In genomic region chr20:8008733-8009132, GRCh38 we compare ENCODE assay signal across 2 cellular contexts.
TF ChIP-seq lines count a peak whose summit lies in the region.

No MANE protein-coding gene starts in this region.

TF ChIP-seq in A549, 52 proteins besides CTCF, POLR2A, EP300 and RAD21:
- TF ChIP-seq NPAS2 (CRISPR knock-in tag; IDR thresholded peaks at IDR 0.05; ENCODE audit: borderline replicate concordance) (no peak), MAFK (IDR thresholded peaks at IDR 0.05; ENCODE audit: partially characterized antibody) (peak; percentile 97), SMC3 (IDR thresholded peaks at IDR 0.05) (no peak), FOSB (CRISPR knock-in tag; IDR thresholded peaks at IDR 0.05) (no peak), EHMT2 (IDR thresholded peaks at IDR 0.05; ENCODE audit: low read depth) (no peak)
TF ChIP-seq in A549: peak in this region for 1.

TF ChIP-seq in H1, 55 proteins besides CTCF, POLR2A, EP300 and RAD21:
- TF ChIP-seq SIX5 (IDR thresholded peaks at IDR 0.05; ENCODE audit: low read depth, low read length) (no peak), TCF12 (IDR thresholded peaks at IDR 0.05; ENCODE audit: low read depth, low read length) (no peak), MAFK (IDR thresholded peaks at IDR 0.05; ENCODE audit: low read depth, low read length) (peak; percentile 80; the same call in 1 of the 2 replicates), TAF7 (optimal IDR thresholded peaks at IDR 0.05; ENCODE audit: borderline replicate concordance, low read depth, low read length) (no peak), KDM4A (IDR thresholded peaks at IDR 0.05; ENCODE audit: low read depth, low read length, severe bottlenecking) (no peak), RNF2 (IDR thresholded peaks at IDR 0.05; ENCODE audit: borderline replicate concordance, low read depth, low read length, missing control alignments, poor library complexity, severe bottlenecking) (no peak), CTBP2 (IDR thresholded peaks at IDR 0.05; ENCODE audit: borderline replicate concordance, insufficient read depth, insufficient read length, low read length) (no peak)
